ENCODE assay signal across 1 cellular context in the genomic region with DNA sequence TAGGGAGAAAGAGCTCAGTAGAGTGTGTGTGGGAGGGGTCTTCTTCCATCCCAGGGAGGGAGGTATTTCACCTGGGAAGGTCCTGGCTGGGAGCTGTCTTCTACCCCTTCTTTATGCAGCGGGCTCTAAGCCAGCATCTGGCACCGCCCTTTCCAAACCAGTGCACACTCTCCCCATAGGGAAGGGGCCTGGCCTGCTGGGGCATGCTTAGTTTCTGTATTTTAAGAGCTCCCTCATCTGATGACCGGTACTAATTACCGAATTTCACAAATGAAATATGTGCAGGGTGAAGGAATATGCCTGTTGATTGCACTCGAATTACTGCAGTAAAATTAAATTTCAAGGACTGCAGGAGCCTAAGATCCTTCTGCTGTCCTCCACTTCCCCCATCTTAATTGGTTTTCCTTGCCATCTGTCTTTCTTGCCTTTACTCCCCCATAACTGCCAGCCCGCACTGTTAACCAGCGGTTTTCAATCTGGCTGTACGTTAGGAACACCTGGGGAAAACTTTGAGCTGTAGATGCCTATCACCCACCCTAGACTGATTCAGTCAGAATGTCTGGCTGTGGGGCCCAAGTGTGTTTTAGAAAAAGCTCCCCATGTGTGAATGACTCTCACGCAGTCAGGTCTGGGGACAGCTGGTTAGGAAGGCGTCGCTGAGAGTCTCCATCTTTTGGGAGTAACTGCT.
TF ChIP-seq lines count a peak whose summit lies in the region.

No MANE protein-coding gene starts in this region.

TF ChIP-seq in K562, 482 proteins besides CTCF, POLR2A, EP300 and RAD21 (continued from another document and continues in another):
- TF ChIP-seq, protein P1, sequence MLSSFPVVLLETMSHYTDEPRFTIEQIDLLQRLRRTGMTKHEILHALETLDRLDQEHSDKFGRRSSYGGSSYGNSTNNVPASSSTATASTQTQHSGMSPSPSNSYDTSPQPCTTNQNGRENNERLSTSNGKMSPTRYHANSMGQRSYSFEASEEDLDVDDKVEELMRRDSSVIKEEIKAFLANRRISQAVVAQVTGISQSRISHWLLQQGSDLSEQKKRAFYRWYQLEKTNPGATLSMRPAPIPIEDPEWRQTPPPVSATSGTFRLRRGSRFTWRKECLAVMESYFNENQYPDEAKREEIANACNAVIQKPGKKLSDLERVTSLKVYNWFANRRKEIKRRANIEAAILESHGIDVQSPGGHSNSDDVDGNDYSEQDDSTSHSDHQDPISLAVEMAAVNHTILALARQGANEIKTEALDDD (IDR thresholded peaks at IDR 0.05) = peak; percentile 81
- TF ChIP-seq CBFA2T3 (IDR thresholded peaks at IDR 0.05) (peak; percentile 71), RUNX1 (IDR thresholded peaks at IDR 0.05; ENCODE audit: low read depth) (no peak), HNRNPH1 (optimal IDR thresholded peaks at IDR 0.05; ENCODE audit: low read depth, low read length) (no peak), TAF1 (IDR thresholded peaks at IDR 0.05; ENCODE audit: control insufficient read depth, extremely low read depth, insufficient read depth, low read length, severe bottlenecking) (no peak), CBFA2T2 (conservative IDR thresholded peaks at IDR 0.05) (peak; percentile 49), TEAD4 (IDR thresholded peaks at IDR 0.05; ENCODE audit: low read length) (peak; percentile 39; the same call in 1 of the 2 replicates), TEAD4 (CRISPR knock-in tag; IDR thresholded peaks at IDR 0.05; ENCODE audit: borderline replicate concordance) (no peak), DDX20 (tag; IDR thresholded peaks at IDR 0.05; ENCODE audit: low read depth) (no peak), ZNF282 (CRISPR knock-in tag; IDR thresholded peaks at IDR 0.05) (no peak), BDP1 (IDR thresholded peaks at IDR 0.05; ENCODE audit: insufficient read depth, insufficient read length) (no peak), SAFB (IDR thresholded peaks at IDR 0.05; ENCODE audit: borderline replicate concordance, low read depth, low read length) (no peak), GATA2 (CRISPR knock-in tag; IDR thresholded peaks at IDR 0.05) (no peak), ZNF79 (CRISPR knock-in tag; IDR thresholded peaks at IDR 0.05; ENCODE audit: low read depth) (no peak), KLF16 (IDR thresholded peaks at IDR 0.05) (peak; percentile 55; the same call in 1 of the 2 replicates), PHTF2 (CRISPR knock-in tag; IDR thresholded peaks at IDR 0.05) (no peak), HDAC8 (tag; IDR thresholded peaks at IDR 0.05) (no peak), NBN (IDR thresholded peaks at IDR 0.05; ENCODE audit: low read depth) (no peak), ARID1B (IDR thresholded peaks at IDR 0.05) (0 out of 2 replicates have a peak, but pooled peaks have one; percentile 17), SMARCB1 (IDR thresholded peaks at IDR 0.05; ENCODE audit: insufficient read length, low read depth) (no peak), CHD1 (IDR thresholded peaks at IDR 0.05; ENCODE audit: low read length) (no peak), MEIS2 (IDR thresholded peaks at IDR 0.05; ENCODE audit: partially characterized antibody) (peak; percentile 5), PML (IDR thresholded peaks at IDR 0.05; ENCODE audit: low read length) (no peak), TAF15 (IDR thresholded peaks at IDR 0.05; ENCODE audit: low read depth, low read length) (no peak), ADNP (tag; IDR thresholded peaks at IDR 0.05) (no peak), ZNF311 (CRISPR knock-in tag; IDR thresholded peaks at IDR 0.05) (no peak), NFIC (IDR thresholded peaks at IDR 0.05) (0 out of 2 replicates have a peak, but pooled peaks have one; percentile 4), EGR1 (conservative IDR thresholded peaks at IDR 0.05) (no peak), FUS (optimal IDR thresholded peaks at IDR 0.05; ENCODE audit: low read depth, low read length) (no peak), ZNF408 (CRISPR knock-in tag; IDR thresholded peaks at IDR 0.05; ENCODE audit: low read depth) (no peak), BACH1 (tag; IDR thresholded peaks at IDR 0.05) (no peak)
- TF ChIP-seq, protein P2, sequence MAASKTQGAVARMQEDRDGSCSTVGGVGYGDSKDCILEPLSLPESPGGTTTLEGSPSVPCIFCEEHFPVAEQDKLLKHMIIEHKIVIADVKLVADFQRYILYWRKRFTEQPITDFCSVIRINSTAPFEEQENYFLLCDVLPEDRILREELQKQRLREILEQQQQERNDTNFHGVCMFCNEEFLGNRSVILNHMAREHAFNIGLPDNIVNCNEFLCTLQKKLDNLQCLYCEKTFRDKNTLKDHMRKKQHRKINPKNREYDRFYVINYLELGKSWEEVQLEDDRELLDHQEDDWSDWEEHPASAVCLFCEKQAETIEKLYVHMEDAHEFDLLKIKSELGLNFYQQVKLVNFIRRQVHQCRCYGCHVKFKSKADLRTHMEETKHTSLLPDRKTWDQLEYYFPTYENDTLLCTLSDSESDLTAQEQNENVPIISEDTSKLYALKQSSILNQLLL (CRISPR knock-in tag; IDR thresholded peaks at IDR 0.05; ENCODE audit: borderline replicate concordance) = no peak
- TF ChIP-seq, protein P3, sequence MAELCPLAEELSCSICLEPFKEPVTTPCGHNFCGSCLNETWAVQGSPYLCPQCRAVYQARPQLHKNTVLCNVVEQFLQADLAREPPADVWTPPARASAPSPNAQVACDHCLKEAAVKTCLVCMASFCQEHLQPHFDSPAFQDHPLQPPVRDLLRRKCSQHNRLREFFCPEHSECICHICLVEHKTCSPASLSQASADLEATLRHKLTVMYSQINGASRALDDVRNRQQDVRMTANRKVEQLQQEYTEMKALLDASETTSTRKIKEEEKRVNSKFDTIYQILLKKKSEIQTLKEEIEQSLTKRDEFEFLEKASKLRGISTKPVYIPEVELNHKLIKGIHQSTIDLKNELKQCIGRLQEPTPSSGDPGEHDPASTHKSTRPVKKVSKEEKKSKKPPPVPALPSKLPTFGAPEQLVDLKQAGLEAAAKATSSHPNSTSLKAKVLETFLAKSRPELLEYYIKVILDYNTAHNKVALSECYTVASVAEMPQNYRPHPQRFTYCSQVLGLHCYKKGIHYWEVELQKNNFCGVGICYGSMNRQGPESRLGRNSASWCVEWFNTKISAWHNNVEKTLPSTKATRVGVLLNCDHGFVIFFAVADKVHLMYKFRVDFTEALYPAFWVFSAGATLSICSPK (IDR thresholded peaks at IDR 0.05; ENCODE audit: borderline replicate concordance) = no peak
- TF ChIP-seq, protein P4, sequence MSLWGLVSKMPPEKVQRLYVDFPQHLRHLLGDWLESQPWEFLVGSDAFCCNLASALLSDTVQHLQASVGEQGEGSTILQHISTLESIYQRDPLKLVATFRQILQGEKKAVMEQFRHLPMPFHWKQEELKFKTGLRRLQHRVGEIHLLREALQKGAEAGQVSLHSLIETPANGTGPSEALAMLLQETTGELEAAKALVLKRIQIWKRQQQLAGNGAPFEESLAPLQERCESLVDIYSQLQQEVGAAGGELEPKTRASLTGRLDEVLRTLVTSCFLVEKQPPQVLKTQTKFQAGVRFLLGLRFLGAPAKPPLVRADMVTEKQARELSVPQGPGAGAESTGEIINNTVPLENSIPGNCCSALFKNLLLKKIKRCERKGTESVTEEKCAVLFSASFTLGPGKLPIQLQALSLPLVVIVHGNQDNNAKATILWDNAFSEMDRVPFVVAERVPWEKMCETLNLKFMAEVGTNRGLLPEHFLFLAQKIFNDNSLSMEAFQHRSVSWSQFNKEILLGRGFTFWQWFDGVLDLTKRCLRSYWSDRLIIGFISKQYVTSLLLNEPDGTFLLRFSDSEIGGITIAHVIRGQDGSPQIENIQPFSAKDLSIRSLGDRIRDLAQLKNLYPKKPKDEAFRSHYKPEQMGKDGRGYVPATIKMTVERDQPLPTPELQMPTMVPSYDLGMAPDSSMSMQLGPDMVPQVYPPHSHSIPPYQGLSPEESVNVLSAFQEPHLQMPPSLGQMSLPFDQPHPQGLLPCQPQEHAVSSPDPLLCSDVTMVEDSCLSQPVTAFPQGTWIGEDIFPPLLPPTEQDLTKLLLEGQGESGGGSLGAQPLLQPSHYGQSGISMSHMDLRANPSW (CRISPR knock-in tag; IDR thresholded peaks at IDR 0.05) = no peak
- TF ChIP-seq, protein P5, sequence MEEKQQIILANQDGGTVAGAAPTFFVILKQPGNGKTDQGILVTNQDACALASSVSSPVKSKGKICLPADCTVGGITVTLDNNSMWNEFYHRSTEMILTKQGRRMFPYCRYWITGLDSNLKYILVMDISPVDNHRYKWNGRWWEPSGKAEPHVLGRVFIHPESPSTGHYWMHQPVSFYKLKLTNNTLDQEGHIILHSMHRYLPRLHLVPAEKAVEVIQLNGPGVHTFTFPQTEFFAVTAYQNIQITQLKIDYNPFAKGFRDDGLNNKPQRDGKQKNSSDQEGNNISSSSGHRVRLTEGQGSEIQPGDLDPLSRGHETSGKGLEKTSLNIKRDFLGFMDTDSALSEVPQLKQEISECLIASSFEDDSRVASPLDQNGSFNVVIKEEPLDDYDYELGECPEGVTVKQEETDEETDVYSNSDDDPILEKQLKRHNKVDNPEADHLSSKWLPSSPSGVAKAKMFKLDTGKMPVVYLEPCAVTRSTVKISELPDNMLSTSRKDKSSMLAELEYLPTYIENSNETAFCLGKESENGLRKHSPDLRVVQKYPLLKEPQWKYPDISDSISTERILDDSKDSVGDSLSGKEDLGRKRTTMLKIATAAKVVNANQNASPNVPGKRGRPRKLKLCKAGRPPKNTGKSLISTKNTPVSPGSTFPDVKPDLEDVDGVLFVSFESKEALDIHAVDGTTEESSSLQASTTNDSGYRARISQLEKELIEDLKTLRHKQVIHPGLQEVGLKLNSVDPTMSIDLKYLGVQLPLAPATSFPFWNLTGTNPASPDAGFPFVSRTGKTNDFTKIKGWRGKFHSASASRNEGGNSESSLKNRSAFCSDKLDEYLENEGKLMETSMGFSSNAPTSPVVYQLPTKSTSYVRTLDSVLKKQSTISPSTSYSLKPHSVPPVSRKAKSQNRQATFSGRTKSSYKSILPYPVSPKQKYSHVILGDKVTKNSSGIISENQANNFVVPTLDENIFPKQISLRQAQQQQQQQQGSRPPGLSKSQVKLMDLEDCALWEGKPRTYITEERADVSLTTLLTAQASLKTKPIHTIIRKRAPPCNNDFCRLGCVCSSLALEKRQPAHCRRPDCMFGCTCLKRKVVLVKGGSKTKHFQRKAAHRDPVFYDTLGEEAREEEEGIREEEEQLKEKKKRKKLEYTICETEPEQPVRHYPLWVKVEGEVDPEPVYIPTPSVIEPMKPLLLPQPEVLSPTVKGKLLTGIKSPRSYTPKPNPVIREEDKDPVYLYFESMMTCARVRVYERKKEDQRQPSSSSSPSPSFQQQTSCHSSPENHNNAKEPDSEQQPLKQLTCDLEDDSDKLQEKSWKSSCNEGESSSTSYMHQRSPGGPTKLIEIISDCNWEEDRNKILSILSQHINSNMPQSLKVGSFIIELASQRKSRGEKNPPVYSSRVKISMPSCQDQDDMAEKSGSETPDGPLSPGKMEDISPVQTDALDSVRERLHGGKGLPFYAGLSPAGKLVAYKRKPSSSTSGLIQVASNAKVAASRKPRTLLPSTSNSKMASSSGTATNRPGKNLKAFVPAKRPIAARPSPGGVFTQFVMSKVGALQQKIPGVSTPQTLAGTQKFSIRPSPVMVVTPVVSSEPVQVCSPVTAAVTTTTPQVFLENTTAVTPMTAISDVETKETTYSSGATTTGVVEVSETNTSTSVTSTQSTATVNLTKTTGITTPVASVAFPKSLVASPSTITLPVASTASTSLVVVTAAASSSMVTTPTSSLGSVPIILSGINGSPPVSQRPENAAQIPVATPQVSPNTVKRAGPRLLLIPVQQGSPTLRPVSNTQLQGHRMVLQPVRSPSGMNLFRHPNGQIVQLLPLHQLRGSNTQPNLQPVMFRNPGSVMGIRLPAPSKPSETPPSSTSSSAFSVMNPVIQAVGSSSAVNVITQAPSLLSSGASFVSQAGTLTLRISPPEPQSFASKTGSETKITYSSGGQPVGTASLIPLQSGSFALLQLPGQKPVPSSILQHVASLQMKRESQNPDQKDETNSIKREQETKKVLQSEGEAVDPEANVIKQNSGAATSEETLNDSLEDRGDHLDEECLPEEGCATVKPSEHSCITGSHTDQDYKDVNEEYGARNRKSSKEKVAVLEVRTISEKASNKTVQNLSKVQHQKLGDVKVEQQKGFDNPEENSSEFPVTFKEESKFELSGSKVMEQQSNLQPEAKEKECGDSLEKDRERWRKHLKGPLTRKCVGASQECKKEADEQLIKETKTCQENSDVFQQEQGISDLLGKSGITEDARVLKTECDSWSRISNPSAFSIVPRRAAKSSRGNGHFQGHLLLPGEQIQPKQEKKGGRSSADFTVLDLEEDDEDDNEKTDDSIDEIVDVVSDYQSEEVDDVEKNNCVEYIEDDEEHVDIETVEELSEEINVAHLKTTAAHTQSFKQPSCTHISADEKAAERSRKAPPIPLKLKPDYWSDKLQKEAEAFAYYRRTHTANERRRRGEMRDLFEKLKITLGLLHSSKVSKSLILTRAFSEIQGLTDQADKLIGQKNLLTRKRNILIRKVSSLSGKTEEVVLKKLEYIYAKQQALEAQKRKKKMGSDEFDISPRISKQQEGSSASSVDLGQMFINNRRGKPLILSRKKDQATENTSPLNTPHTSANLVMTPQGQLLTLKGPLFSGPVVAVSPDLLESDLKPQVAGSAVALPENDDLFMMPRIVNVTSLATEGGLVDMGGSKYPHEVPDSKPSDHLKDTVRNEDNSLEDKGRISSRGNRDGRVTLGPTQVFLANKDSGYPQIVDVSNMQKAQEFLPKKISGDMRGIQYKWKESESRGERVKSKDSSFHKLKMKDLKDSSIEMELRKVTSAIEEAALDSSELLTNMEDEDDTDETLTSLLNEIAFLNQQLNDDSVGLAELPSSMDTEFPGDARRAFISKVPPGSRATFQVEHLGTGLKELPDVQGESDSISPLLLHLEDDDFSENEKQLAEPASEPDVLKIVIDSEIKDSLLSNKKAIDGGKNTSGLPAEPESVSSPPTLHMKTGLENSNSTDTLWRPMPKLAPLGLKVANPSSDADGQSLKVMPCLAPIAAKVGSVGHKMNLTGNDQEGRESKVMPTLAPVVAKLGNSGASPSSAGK (IDR thresholded peaks at IDR 0.05) = no peak
- TF ChIP-seq, protein P6, sequence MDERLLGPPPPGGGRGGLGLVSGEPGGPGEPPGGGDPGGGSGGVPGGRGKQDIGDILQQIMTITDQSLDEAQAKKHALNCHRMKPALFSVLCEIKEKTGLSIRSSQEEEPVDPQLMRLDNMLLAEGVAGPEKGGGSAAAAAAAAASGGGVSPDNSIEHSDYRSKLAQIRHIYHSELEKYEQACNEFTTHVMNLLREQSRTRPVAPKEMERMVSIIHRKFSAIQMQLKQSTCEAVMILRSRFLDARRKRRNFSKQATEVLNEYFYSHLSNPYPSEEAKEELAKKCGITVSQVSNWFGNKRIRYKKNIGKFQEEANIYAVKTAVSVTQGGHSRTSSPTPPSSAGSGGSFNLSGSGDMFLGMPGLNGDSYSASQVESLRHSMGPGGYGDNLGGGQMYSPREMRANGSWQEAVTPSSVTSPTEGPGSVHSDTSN (CRISPR knock-in tag; IDR thresholded peaks at IDR 0.05; ENCODE audit: low read depth) = no peak
- TF ChIP-seq, protein P6 (tag; conservative IDR thresholded peaks at IDR 0.05; ENCODE audit: low read depth) = no peak
- TF ChIP-seq, protein P7, sequence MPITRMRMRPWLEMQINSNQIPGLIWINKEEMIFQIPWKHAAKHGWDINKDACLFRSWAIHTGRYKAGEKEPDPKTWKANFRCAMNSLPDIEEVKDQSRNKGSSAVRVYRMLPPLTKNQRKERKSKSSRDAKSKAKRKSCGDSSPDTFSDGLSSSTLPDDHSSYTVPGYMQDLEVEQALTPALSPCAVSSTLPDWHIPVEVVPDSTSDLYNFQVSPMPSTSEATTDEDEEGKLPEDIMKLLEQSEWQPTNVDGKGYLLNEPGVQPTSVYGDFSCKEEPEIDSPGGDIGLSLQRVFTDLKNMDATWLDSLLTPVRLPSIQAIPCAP (CRISPR knock-in tag; IDR thresholded peaks at IDR 0.05; ENCODE audit: borderline replicate concordance) = no peak
